ENCODE assay signal across 8 cellular contexts in the genomic region with DNA sequence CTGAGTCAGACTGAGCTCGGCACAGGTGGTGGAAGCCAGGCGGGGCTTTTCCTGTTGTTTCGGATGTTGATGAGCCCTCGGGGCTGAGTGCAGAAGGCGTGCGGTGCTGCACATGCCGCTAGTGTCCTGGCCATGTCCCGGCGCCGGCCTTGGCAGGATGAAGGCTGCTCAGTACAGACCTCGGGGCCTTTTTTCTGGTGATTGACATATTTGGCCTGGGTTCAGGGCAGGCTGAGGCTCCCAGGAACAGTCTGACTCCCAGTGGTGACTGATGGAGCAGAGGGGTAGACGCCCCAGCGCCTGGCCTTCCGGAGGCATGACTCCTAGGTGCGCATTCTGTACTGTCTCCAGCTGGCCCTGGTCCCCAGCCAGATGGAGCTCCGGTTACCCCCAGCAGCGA. TPM values are rescaled to one million over a fixed set of nuclear protein-coding genes. Genes with fewer than 3 reads are reported as not detected.
A peak's percentile ranks its signal among the peaks of the same experiment; 100 is the strongest.
DNase-seq lines count a peak whose midpoint lies in the region; ATAC-seq and TF ChIP-seq lines count a peak whose summit lies in the region.
"Not testable (repeated sequence)": the region's sequence is repeated elsewhere in the genome, so short reads cannot be mapped to it uniquely, and the experiment has no call there.
"Had no signal": no experiment of that assay in that cellular context is flagged by ENCODE, and none has a peak within 500 bp of the region (broad histone marks: within the 10 kb centered on the region; RNA-seq: fewer than 3 reads in every experiment).

No MANE protein-coding gene starts in this region.

- H3K9me3 Mint-ChIP-seq in GM23338; activated T-helper 17 cell treated with anti-CD3 and anti-CD28 coated beads, Interleukin-2, amount 50 U/mL, for 72 hours; stimulated activated memory B cell treated with anti-CD40 and anti-IgM and Interleukin-4, amounts not matched to agents 10 μg/mL and 1 μg/mL and 100 μg/mL, for 72 hours: not testable (repeated sequence)

- H3K4me2 ChIP-seq in GM23338 = not testable (repeated sequence)

- WGBS in right cardiac atrium = no CpG with 5 or more reads among the region's 17 CpGs

- not testable (repeated sequence) for H3K4me1 Mint-ChIP-seq in GM23338; T-helper 17 cell; activated T-helper 17 cell treated with anti-CD3 and anti-CD28 coated beads, Interleukin-2, amount 50 U/mL, for 72 hours; stimulated activated memory B cell treated with anti-CD40 and anti-IgM and Interleukin-4, amounts not matched to agents 10 μg/mL and 1 μg/mL and 100 μg/mL, for 72 hours

- ATAC-seq in GM23338 (peak; percentile 17; the same call in 2 of the 3 replicates), T-helper 17 cell (peak; percentile 38), esophagus mucosa (peak; percentile 80), right cardiac atrium (peak; percentile 76 to 79), mucosa of descending colon (peak; percentile 65)
- ATAC-seq in activated T-helper 17 cell treated with anti-CD3 and anti-CD28 coated beads, Interleukin-2, amount 50 U/mL, for 72 hours (replicated peaks) = peak; percentile 29
- ATAC-seq in stimulated activated memory B cell treated with anti-CD40 and anti-IgM and Interleukin-4, amounts not matched to agents 10 μg/mL and 1 μg/mL and 100 μg/mL, for 72 hours = peak; percentile 18

- H3K27ac Mint-ChIP-seq in GM23338; T-helper 17 cell; activated T-helper 17 cell treated with anti-CD3 and anti-CD28 coated beads, Interleukin-2, amount 50 U/mL, for 72 hours; stimulated activated memory B cell treated with anti-CD40 and anti-IgM and Interleukin-4, amounts not matched to agents 10 μg/mL and 1 μg/mL and 100 μg/mL, for 72 hours: not testable (repeated sequence)

- H3F3A ChIP-seq in GM23338 (replicated peaks; ENCODE audit: low read depth) = not testable (repeated sequence)

- H3K79me2 ChIP-seq in GM23338 (replicated peaks; ENCODE audit: insufficient read depth) = not testable (repeated sequence)

- H3K27me3 Mint-ChIP-seq in GM23338 (ENCODE audit: insufficient read depth, low read depth, poor library complexity); T-helper 17 cell; activated T-helper 17 cell treated with anti-CD3 and anti-CD28 coated beads, Interleukin-2, amount 50 U/mL, for 72 hours; stimulated activated memory B cell treated with anti-CD40 and anti-IgM and Interleukin-4, amounts not matched to agents 10 μg/mL and 1 μg/mL and 100 μg/mL, for 72 hours: not testable (repeated sequence)

- H2AFZ ChIP-seq in GM23338 = not testable (repeated sequence)

- not testable (repeated sequence) for H3K9me3 ChIP-seq in T-helper 17 cell (ENCODE audit: control insufficient read depth, low read length, poor library complexity, severe bottlenecking); right cardiac atrium (ENCODE audit: control insufficient read depth, low read length); mucosa of descending colon

- intact Hi-C loops in right cardiac atrium (cut with DNase I); mucosa of descending colon (cut with DNase I, micrococcal nuclease): not testable (repeated sequence)

- H4K20me1 ChIP-seq in GM23338 (replicated peaks; ENCODE audit: insufficient read depth) = not testable (repeated sequence)

- not testable (repeated sequence) for H3K27ac ChIP-seq in GM23338 (ENCODE audit: low read depth); right cardiac atrium (ENCODE audit: low read length)

- not testable (repeated sequence) for H3K4me3 Mint-ChIP-seq in GM23338; T-helper 17 cell; activated T-helper 17 cell treated with anti-CD3 and anti-CD28 coated beads, Interleukin-2, amount 50 U/mL, for 72 hours; stimulated activated memory B cell treated with anti-CD40 and anti-IgM and Interleukin-4, amounts not matched to agents 10 μg/mL and 1 μg/mL and 100 μg/mL, for 72 hours

- TF ChIP-seq CTCF in GM23338 (conservative IDR thresholded peaks at IDR 0.05; ENCODE audit: low read depth in 2 of 2); mucosa of descending colon (IDR thresholded peaks at IDR 0.05): not testable (repeated sequence)

- H3K36me3 ChIP-seq in GM23338 (ENCODE audit: insufficient read depth); mucosa of descending colon (ENCODE audit: low read depth): not testable (repeated sequence)

- not testable (repeated sequence) for H3K4me1 ChIP-seq in GM23338 (ENCODE audit: insufficient read depth); right cardiac atrium (ENCODE audit: control insufficient read depth, insufficient read depth, low read length); mucosa of descending colon (ENCODE audit: low read depth)

- DNase-seq in GM23338 (ENCODE audit: low spot score); T-helper 17 cell; right cardiac atrium; mucosa of descending colon: not testable (repeated sequence)

- H3K27me3 ChIP-seq in GM23338 (ENCODE audit: insufficient read depth); right cardiac atrium (ENCODE audit: control insufficient read depth, insufficient read depth): not testable (repeated sequence)

- not testable (repeated sequence) for H3K4me3 ChIP-seq in GM23338; right cardiac atrium (ENCODE audit: low read length); mucosa of descending colon

- not testable (repeated sequence) for H3K36me3 Mint-ChIP-seq in GM23338 (ENCODE audit: low read depth); T-helper 17 cell (ENCODE audit: low read depth); activated T-helper 17 cell treated with anti-CD3 and anti-CD28 coated beads, Interleukin-2, amount 50 U/mL, for 72 hours (ENCODE audit: low read depth); stimulated activated memory B cell treated with anti-CD40 and anti-IgM and Interleukin-4, amounts not matched to agents 10 μg/mL and 1 μg/mL and 100 μg/mL, for 72 hours

- H3K9me2 ChIP-seq in GM23338 (ENCODE audit: insufficient read depth) = not testable (repeated sequence)

RNA-seq across cellular contexts. Expression of a gene that starts 8.8 kb away (rescaled TPM):
- 0.24 and 0.27 TPM in 2 replicates for total RNA-seq in GM23338 (2014; rRNA removed; shearing (Covaris generic))
- polyA plus RNA-seq in GM23338 (2016; fragmentation: Nextera tagmentation; extraction: Ambion mirVana) (0.47 TPM in 1 of 2 replicates, not detected in the other), right cardiac atrium (2.3 TPM)
- total RNA-seq in T-helper 17 cell (10 to 100 TPM; 23.8 to 26.7 TPM), esophagus mucosa (1.00 TPM), right cardiac atrium (1 to 10 TPM; 2.8 to 4.1 (median 3.6) TPM), mucosa of descending colon (1 to 10 TPM; 1.2 to 2.5 (median 1.8) TPM)
- 10 to 100 TPM; 13.1 to 14.4 TPM for total RNA-seq in activated T-helper 17 cell treated with anti-CD3 and anti-CD28 coated beads, Interleukin-2, amount 50 U/mL, for 72 hours
- total RNA-seq: MCF 10A had no signal

RNA-seq across cellular contexts. Expression of a gene that starts 33.4 kb away (rescaled TPM):
- 44.5 and 46.6 TPM in 2 replicates for total RNA-seq in GM23338 (2014; rRNA removed; shearing (Covaris generic))
- polyA plus RNA-seq in GM23338 (2016; fragmentation: Nextera tagmentation; extraction: Ambion mirVana) = 7.6 and 8.5 TPM in 2 replicates
- 1 to 10 TPM; 7.8 to 7.9 TPM for total RNA-seq in T-helper 17 cell
- 10 to 100 TPM; 15.9 to 22.6 TPM for total RNA-seq in activated T-helper 17 cell treated with anti-CD3 and anti-CD28 coated beads, Interleukin-2, amount 50 U/mL, for 72 hours
- 47.0 TPM for total RNA-seq in esophagus mucosa
- total RNA-seq in right cardiac atrium = 10 to 100 TPM; 27.7 to 40.2 (median 30.3) TPM
- 18.7 TPM for polyA plus RNA-seq in right cardiac atrium
- total RNA-seq in mucosa of descending colon = 10 to 100 TPM; 18.9 to 40.4 (median 29.1) TPM

Comparison
In these comparisons a context has a peak if more than half of its experiments do, and no peak if none do; other contexts are left out.
1. ATAC-seq: peak in every context shown above with its lines; median percentile 80 in esophagus mucosa; 78 in right cardiac atrium; 65 in mucosa of descending colon; 38 in T-helper 17 cell; 29 in activated T-helper 17 cell treated with anti-CD3 and anti-CD28 coated beads, Interleukin-2, amount 50 U/mL, for 72 hours; 18 in stimulated activated memory B cell treated with anti-CD40 and anti-IgM and Interleukin-4, amounts not matched to agents 10 μg/mL and 1 μg/mL and 100 μg/mL, for 72 hours; 17 in GM23338.